In the genomic region with DNA sequence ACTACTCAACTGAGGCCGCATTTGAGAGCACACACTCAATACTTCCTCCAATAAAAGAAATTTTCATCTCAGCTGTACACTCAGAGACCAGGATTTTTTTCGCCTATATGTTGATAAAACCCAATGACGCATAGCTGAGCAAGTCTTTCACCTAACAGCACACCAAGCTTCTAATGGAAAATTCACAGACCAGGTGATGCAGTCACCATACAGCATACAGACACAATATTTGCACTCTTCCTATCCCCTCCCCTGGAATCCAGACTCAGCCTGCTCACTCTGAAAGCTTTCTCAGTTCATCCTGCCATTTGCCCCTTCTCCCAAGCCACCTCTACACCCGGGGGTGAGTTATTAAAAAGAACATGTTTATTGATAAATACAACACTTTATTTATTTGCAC, we compare ENCODE assay signal across 2 cellular contexts.
TF ChIP-seq lines count a peak whose summit lies in the region.

No MANE protein-coding gene starts in this region.

TF ChIP-seq in GM23338, 12 proteins besides CTCF, POLR2A, EP300 and RAD21 (continued from another document):
- TF ChIP-seq, protein P1, sequence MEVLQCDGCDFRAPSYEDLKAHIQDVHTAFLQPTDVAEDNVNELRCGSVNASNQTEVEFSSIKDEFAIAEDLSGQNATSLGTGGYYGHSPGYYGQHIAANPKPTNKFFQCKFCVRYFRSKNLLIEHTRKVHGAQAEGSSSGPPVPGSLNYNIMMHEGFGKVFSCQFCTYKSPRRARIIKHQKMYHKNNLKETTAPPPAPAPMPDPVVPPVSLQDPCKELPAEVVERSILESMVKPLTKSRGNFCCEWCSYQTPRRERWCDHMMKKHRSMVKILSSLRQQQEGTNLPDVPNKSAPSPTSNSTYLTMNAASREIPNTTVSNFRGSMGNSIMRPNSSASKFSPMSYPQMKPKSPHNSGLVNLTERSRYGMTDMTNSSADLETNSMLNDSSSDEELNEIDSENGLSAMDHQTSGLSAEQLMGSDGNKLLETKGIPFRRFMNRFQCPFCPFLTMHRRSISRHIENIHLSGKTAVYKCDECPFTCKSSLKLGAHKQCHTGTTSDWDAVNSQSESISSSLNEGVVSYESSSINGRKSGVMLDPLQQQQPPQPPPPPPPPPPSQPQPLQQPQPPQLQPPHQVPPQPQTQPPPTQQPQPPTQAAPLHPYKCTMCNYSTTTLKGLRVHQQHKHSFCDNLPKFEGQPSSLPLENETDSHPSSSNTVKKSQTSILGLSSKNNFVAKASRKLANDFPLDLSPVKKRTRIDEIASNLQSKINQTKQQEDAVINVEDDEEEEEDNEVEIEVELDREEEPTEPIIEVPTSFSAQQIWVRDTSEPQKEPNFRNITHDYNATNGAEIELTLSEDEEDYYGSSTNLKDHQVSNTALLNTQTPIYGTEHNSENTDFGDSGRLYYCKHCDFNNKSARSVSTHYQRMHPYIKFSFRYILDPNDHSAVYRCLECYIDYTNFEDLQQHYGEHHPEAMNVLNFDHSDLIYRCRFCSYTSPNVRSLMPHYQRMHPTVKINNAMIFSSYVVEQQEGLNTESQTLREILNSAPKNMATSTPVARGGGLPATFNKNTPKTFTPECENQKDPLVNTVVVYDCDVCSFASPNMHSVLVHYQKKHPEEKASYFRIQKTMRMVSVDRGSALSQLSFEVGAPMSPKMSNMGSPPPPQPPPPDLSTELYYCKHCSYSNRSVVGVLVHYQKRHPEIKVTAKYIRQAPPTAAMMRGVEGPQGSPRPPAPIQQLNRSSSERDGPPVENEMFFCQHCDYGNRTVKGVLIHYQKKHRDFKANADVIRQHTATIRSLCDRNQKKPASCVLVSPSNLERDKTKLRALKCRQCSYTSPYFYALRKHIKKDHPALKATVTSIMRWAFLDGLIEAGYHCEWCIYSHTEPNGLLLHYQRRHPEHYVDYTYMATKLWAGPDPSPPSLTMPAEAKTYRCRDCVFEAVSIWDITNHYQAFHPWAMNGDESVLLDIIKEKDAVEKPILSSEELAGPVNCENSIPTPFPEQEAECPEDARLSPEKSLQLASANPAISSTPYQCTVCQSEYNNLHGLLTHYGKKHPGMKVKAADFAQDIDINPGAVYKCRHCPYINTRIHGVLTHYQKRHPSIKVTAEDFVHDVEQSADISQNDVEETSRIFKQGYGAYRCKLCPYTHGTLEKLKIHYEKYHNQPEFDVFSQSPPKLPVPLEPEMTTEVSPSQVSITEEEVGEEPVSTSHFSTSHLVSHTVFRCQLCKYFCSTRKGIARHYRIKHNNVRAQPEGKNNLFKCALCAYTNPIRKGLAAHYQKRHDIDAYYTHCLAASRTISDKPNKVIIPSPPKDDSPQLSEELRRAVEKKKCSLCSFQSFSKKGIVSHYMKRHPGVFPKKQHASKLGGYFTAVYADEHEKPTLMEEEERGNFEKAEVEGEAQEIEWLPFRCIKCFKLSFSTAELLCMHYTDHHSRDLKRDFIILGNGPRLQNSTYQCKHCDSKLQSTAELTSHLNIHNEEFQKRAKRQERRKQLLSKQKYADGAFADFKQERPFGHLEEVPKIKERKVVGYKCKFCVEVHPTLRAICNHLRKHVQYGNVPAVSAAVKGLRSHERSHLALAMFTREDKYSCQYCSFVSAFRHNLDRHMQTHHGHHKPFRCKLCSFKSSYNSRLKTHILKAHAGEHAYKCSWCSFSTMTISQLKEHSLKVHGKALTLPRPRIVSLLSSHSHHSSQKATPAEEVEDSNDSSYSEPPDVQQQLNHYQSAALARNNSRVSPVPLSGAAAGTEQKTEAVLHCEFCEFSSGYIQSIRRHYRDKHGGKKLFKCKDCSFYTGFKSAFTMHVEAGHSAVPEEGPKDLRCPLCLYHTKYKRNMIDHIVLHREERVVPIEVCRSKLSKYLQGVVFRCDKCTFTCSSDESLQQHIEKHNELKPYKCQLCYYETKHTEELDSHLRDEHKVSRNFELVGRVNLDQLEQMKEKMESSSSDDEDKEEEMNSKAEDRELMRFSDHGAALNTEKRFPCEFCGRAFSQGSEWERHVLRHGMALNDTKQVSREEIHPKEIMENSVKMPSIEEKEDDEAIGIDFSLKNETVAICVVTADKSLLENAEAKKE (CRISPR knock-in tag; IDR thresholded peaks at IDR 0.05), result no peak
- TF ChIP-seq EZH2 (IDR thresholded peaks at IDR 0.05; ENCODE audit: low read depth, unreplicated experiment) (no peak), EZH2phosphoT487 (IDR thresholded peaks at IDR 0.05; ENCODE audit: unreplicated experiment) (no peak), STAT1 (IDR thresholded peaks at IDR 0.05; ENCODE audit: unreplicated experiment) (no peak)
- TF ChIP-seq, protein P2, sequence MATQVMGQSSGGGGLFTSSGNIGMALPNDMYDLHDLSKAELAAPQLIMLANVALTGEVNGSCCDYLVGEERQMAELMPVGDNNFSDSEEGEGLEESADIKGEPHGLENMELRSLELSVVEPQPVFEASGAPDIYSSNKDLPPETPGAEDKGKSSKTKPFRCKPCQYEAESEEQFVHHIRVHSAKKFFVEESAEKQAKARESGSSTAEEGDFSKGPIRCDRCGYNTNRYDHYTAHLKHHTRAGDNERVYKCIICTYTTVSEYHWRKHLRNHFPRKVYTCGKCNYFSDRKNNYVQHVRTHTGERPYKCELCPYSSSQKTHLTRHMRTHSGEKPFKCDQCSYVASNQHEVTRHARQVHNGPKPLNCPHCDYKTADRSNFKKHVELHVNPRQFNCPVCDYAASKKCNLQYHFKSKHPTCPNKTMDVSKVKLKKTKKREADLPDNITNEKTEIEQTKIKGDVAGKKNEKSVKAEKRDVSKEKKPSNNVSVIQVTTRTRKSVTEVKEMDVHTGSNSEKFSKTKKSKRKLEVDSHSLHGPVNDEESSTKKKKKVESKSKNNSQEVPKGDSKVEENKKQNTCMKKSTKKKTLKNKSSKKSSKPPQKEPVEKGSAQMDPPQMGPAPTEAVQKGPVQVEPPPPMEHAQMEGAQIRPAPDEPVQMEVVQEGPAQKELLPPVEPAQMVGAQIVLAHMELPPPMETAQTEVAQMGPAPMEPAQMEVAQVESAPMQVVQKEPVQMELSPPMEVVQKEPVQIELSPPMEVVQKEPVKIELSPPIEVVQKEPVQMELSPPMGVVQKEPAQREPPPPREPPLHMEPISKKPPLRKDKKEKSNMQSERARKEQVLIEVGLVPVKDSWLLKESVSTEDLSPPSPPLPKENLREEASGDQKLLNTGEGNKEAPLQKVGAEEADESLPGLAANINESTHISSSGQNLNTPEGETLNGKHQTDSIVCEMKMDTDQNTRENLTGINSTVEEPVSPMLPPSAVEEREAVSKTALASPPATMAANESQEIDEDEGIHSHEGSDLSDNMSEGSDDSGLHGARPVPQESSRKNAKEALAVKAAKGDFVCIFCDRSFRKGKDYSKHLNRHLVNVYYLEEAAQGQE (IDR thresholded peaks at IDR 0.05; ENCODE audit: unreplicated experiment), result no peak

TF ChIP-seq in neural cell, 6 proteins besides CTCF, POLR2A, EP300 and RAD21:
- TF ChIP-seq, protein P2 (IDR thresholded peaks at IDR 0.05; ENCODE audit: borderline replicate concordance), result no peak
- TF ChIP-seq MXI1 (conservative IDR thresholded peaks at IDR 0.05; ENCODE audit: poor library complexity, severe bottlenecking), result no peak
- no peak for TF ChIP-seq SMC3 (conservative IDR thresholded peaks at IDR 0.05; ENCODE audit: poor library complexity)
- TF ChIP-seq POLR2AphosphoS5 (IDR thresholded peaks at IDR 0.05), result no peak
